Comparison of ENCODE assay signal across 8 cellular contexts in the genomic region with DNA sequence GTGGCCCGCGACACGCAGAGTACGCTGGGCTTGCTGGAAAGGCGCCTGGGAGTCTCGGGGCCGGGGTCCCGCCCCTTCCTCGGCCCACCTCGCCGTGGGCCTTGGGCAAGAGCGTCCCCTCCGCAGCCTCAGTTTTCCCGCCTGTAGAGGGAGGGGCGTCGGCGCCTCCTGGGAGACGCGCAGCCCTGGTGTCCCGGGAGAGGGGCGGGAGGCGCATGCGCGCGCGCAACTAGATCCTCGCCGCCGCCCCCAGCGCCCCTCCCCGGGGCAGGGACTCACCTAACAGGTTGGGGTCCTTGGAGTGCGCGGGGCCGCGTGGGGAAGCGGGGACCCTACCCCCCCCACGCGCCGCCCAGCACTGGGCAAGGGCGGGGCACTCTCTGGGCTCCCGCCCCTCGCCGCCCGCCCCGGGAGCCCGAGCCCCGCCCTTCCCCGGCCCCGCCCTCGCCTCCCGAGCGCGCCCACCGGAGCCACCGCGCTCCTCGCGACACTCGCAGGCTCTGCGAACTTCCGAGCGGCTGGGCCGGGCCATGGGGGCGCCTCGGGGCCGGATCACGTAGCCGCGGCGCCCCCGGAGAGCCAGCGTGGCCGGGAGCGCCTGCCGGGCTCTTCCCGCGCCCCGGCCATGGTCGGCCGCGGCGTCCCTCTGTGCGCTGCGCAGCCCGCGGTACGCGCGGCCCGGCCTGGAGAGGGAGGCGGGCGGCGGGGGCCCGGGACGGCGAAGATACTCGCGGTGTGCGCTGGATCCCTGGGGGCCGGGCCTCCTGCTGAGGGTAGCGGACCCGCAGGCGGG. TPM values are rescaled to one million over a fixed set of nuclear protein-coding genes. Genes with fewer than 3 reads are reported as not detected.
DNase-seq lines count a peak whose midpoint lies in the region; ATAC-seq and TF ChIP-seq lines count a peak whose summit lies in the region.

A gene (plus strand): TSS at position 490 of the 793 bp plus-strand sequence. CDS start 136 bp downstream, at position 626.

- no peaks in the 10 kb centered on the region for H3K9me3 Mint-ChIP-seq in H9

- H2BK20ac ChIP-seq in H9 (ENCODE audit: low read depth, low read length, poor library complexity, severe bottlenecking), result no peak within 1 kb of the TSS

- H2BK15ac ChIP-seq in H9 (ENCODE audit: low read depth, low read length), result no peak within 1 kb of the TSS

- H3K36me3 Mint-ChIP-seq in H9 (ENCODE audit: insufficient read depth in 1 of 3, low read depth in 3 of 3), result peaks cover 1 to 12% (median 8%) of the 10 kb centered on the region in 3 experiments; a peak in 6 of 7 replicates

- H3K27ac ChIP-seq in H9 (ENCODE audit: insufficient read length, low read depth, low read length) (no peak within 1 kb of the TSS), transverse colon (peak within 1 kb of the TSS in 3 of 4 donors; percentile 24 to 57 (median 36))

- intact Hi-C loops in transverse colon (cut with DNase I; ENCODE audit: low total_unique reads), result loop anchor here (5.0 kb wide), 1 partner anchor 504 kb away; no protein-coding TSS in a partner anchor

- in situ Hi-C loops in transverse colon (cut with MboI; ENCODE audit: low pct_ligation_motif_present in 1 of 4, low pct_unique_long_range_greater_than_20kb in 1 of 4, low sequenced_read_pairs in 3 of 4), result loop anchor here (25.0 kb wide), 1 partner anchor 424 kb away; no protein-coding TSS in a partner anchor

- H3K9me3 ChIP-seq in H9 (ENCODE audit: control insufficient read depth, low read depth, low read length) (no peaks in the 10 kb centered on the region), transverse colon (no peaks in the 10 kb centered on the region)

- H3K4ac ChIP-seq in H9 (ENCODE audit: low read depth, low read length), result no peak within 1 kb of the TSS

- no peak for TF ChIP-seq POLR2A in transverse colon (IDR thresholded peaks at IDR 0.05)

- H3K27me3 Mint-ChIP-seq in H9 (ENCODE audit: low read depth), result peaks cover 37% of the 10 kb centered on the region

- H3K9ac ChIP-seq in H9 (ENCODE audit: extremely low read depth, insufficient read length, low read length), result no peak within 1 kb of the TSS

- H2BK120ac ChIP-seq in H9 (ENCODE audit: low read depth, low read length, poor library complexity, severe bottlenecking), result no peak within 1 kb of the TSS

- H4K5ac ChIP-seq in H9 (ENCODE audit: insufficient read length, low read depth, low read length), result no peak within 1 kb of the TSS

- H4K20me1 ChIP-seq in H9 (ENCODE audit: control insufficient read depth, insufficient read depth, insufficient read length), result peaks cover 2% of the 10 kb centered on the region

- ATAC-seq in HG02642 (IDR thresholded peaks at IDR 0.05; ENCODE audit: poor library complexity, unreplicated experiment), result no peak
- ATAC-seq in GM18520 (IDR thresholded peaks at IDR 0.05; ENCODE audit: unreplicated experiment), result no peak
- ATAC-seq in GM21723 (IDR thresholded peaks at IDR 0.05; ENCODE audit: unreplicated experiment), result no peak

- peaks cover 23 to 33% of the 10 kb centered on the region in 2 experiments for H3K4me1 Mint-ChIP-seq in H9

- DNase-seq in H9, result peak; percentile 79
- peak; percentile 18 for DNase-seq in NCI-H774 (lab: John Stamatoyannopoulos, UW)
- peak; percentile 41 for DNase-seq in choroid plexus epithelial cell (ENCODE audit: low read depth)
- peak; percentile 89 for DNase-seq in mesenteric fat pad (ENCODE audit: low spot score)
- DNase-seq in transverse colon, result peak; percentile 47

- no peaks in the 10 kb centered on the region for H3K79me1 ChIP-seq in H9 (ENCODE audit: insufficient read depth, low read depth, low read length, poor library complexity, severe bottlenecking)

- peaks cover 24% of the 10 kb centered on the region for H3K23me2 ChIP-seq in H9 (ENCODE audit: insufficient read length, low read depth, low read length, poor library complexity, severe bottlenecking)

- H2BK5ac ChIP-seq in H9 (ENCODE audit: insufficient read length, low read length), result no peak within 1 kb of the TSS

- no peak within 1 kb of the TSS for H2AK5ac ChIP-seq in H9 (ENCODE audit: insufficient read length, low read length)

- H2AFZ ChIP-seq in H9 (ENCODE audit: low read length), result no peak within 1 kb of the TSS

- H3K4me1 ChIP-seq in H9 (ENCODE audit: insufficient read depth, low read length) (no peaks in the 10 kb centered on the region; the same call in 1 of the 2 replicates), transverse colon (peaks cover 12 to 49% (median 45%) of the 10 kb centered on the region in 4 donors)

- peak within 1 kb of the TSS; percentile 26; the same call in 1 of the 2 replicates for H3K14ac ChIP-seq in H9 (ENCODE audit: insufficient read depth, low read length)

- H3K4me2 ChIP-seq in H9 (ENCODE audit: insufficient read depth, insufficient read length, low read length), result peak within 1 kb of the TSS; percentile 60

- no peak within 1 kb of the TSS for H2BK12ac ChIP-seq in H9 (ENCODE audit: insufficient read length, low read depth, low read length)

- H3K27ac Mint-ChIP-seq in H9, result no peak within 1 kb of the TSS; a peak in 1 of 7 replicates

- H3K56ac ChIP-seq in H9 (ENCODE audit: insufficient read length, low read depth, low read length), result no peak within 1 kb of the TSS

- peaks cover 5% of the 10 kb centered on the region; the same call in 1 of the 2 replicates for H3K79me2 ChIP-seq in H9 (ENCODE audit: insufficient read depth, low read length)

- H4K8ac ChIP-seq in H9 (replicated peaks; ENCODE audit: insufficient read length, low read depth, low read length), result no peak within 1 kb of the TSS

- no peak within 1 kb of the TSS for H3T11ph ChIP-seq in H9 (ENCODE audit: low read length)

- H3K36me3 ChIP-seq in transverse colon, result no peaks in the 10 kb centered on the region

- no CpG with 5 or more reads among the region's 103 CpGs for WGBS in H9 (ENCODE audit: extremely low coverage, insufficient read length, low lambda C conversion rate)
- 1% methylated on average over 31 of the region's 103 CpGs; no CpG with 5 or more reads in 1 of the 2 donors for WGBS in transverse colon (ENCODE audit: low coverage in 1 of 2), 2 donors

- TF ChIP-seq EP300 in transverse colon (IDR thresholded peaks at IDR 0.05; ENCODE audit: low read depth), result no peak

- no peak within 1 kb of the TSS for H3K18ac ChIP-seq in H9 (ENCODE audit: insufficient read length, low read depth, low read length)

- no peak within 1 kb of the TSS for H3K23ac ChIP-seq in H9 (ENCODE audit: insufficient read length, low read depth, low read length)

- peak within 1 kb of the TSS; percentile 68 to 79 for H3K4me3 Mint-ChIP-seq in H9

- H4K91ac ChIP-seq in H9 (ENCODE audit: insufficient read length, low read depth, low read length), result no peak within 1 kb of the TSS

- peak within 1 kb of the TSS; percentile 57 for H3K4me3 ChIP-seq in choroid plexus epithelial cell (ENCODE audit: low read depth, low read length)
- H3K4me3 ChIP-seq in transverse colon, result peak within 1 kb of the TSS; percentile 32 to 55 (median 43)

- no peak for TF ChIP-seq CTCF in H9 (conservative IDR thresholded peaks at IDR 0.05)
- TF ChIP-seq CTCF in choroid plexus epithelial cell (conservative IDR thresholded peaks at IDR 0.05; ENCODE audit: low read depth, low read length), result no peak
- TF ChIP-seq CTCF in transverse colon (IDR thresholded peaks at IDR 0.05), result no peak

- H3K27me3 ChIP-seq in H9 (ENCODE audit: insufficient read depth, low read length), result peaks cover 19% of the 10 kb centered on the region
- peaks cover 66% of the 10 kb centered on the region for H3K27me3 ChIP-seq in transverse colon

RNA-seq across cellular contexts. Expression of the gene that starts here (rescaled TPM):
- total RNA-seq in H9 (2021), result 43.0 and 44.2 TPM in 2 replicates
- total RNA-seq in mesenteric fat pad, result 3.2 TPM
- total RNA-seq in transverse colon, result 1 to 10 TPM; 2.2 to 7.8 (median 4.4) TPM

Comparison
In these comparisons a context has a peak if more than half of its experiments do, and no peak if none do; other contexts are left out.
1. DNase-seq: peak in every context shown above with its lines; median percentile 89 in mesenteric fat pad; 79 in H9; 47 in transverse colon; 41 in choroid plexus epithelial cell; 18 in NCI-H774.